Comparison of ENCODE assay signal across 8 cellular contexts in genomic region chr2:102187191-102188150, GRCh38. TPM values are rescaled to one million over a fixed set of nuclear protein-coding genes. Genes with fewer than 3 reads are reported as not detected.
DNase-seq lines count a peak whose midpoint lies in the region; ATAC-seq and TF ChIP-seq lines count a peak whose summit lies in the region.

No MANE protein-coding gene starts in this region.

- H3K27ac Mint-ChIP-seq in T-helper 2 cell treated with Interferon-gamma antibody and Interleukin-4, amounts not matched to agents 5 μg/mL and 100 μg/mL, for 36 hours: no peak overlapping the region

- DNase-seq in AG20443 (ENCODE audit: low spot score) (peak; percentile 84), breast epithelium (ENCODE audit: low spot score in 2 of 2) (peak in 1 of 2 donors; percentile 54), left colon (peak; percentile 36 to 57), ureter (ENCODE audit: low spot score) (no peak)
- no peak for DNase-seq in T-helper 2 cell treated with Interferon-gamma antibody and Interleukin-4, amounts not matched to agents 5 μg/mL and 100 μg/mL, for 36 hours (ENCODE audit: low spot score)
- peak in 2 of 3 donors; percentile 30 to 36 for DNase-seq in stimulated activated CD4-positive, alpha-beta T cell treated with anti-CD3 and anti-CD28 coated beads, Interleukin-12 subunit alpha, Interleukin-12 subunit beta, amount 100 ng/mL, for 48 hours (ENCODE audit: low read depth in 2 of 3, low spot score in 1 of 3)

- peaks cover 31% of the 10 kb centered on the region for H3K27me3 Mint-ChIP-seq in T-helper 2 cell treated with Interferon-gamma antibody and Interleukin-4, amounts not matched to agents 5 μg/mL and 100 μg/mL, for 36 hours (ENCODE audit: low read depth)

- TF ChIP-seq CTCF in breast epithelium (IDR thresholded peaks at IDR 0.05): peak in 2 of 3 donors; percentile 27 to 37

- H3K4me1 Mint-ChIP-seq in T-helper 2 cell treated with Interferon-gamma antibody and Interleukin-4, amounts not matched to agents 5 μg/mL and 100 μg/mL, for 36 hours (ENCODE audit: low read depth): peaks cover 8% of the 10 kb centered on the region

- no peaks in the 10 kb centered on the region for H3K27me3 ChIP-seq in breast epithelium

- H3K36me3 Mint-ChIP-seq in T-helper 2 cell treated with Interferon-gamma antibody and Interleukin-4, amounts not matched to agents 5 μg/mL and 100 μg/mL, for 36 hours (ENCODE audit: low read depth): no peaks in the 10 kb centered on the region

- no peak for TF ChIP-seq POLR2A in breast epithelium (IDR thresholded peaks at IDR 0.05)

- ATAC-seq in left colon (peak; percentile 73), GM18868 (IDR thresholded peaks at IDR 0.05; ENCODE audit: unreplicated experiment) (no peak), HG03460 (IDR thresholded peaks at IDR 0.05; ENCODE audit: unreplicated experiment) (no peak)

- intact Hi-C loops in breast epithelium (cut with DNase I; ENCODE audit: low total_unique reads): no loop called here
- intact Hi-C loops in left colon (cut with DNase I, micrococcal nuclease): loop anchor here in 1 of 2 donors (5.0 kb wide), 1 partner anchor 55 kb away; no protein-coding TSS in a partner anchor

- H3K4me3 ChIP-seq in breast epithelium: peak overlapping the region; percentile 45 to 83 (median 63)

- peak overlapping the region; percentile 74 for H3K4me3 Mint-ChIP-seq in T-helper 2 cell treated with Interferon-gamma antibody and Interleukin-4, amounts not matched to agents 5 μg/mL and 100 μg/mL, for 36 hours

- no peaks in the 10 kb centered on the region for H3K9me3 ChIP-seq in breast epithelium

- H3K9me3 Mint-ChIP-seq in T-helper 2 cell treated with Interferon-gamma antibody and Interleukin-4, amounts not matched to agents 5 μg/mL and 100 μg/mL, for 36 hours: no peaks in the 10 kb centered on the region

- no peaks in the 10 kb centered on the region for H3K4me1 ChIP-seq in breast epithelium

- no peaks in the 10 kb centered on the region for H3K36me3 ChIP-seq in breast epithelium

- peak overlapping the region; percentile 83 to 89 for H3K27ac ChIP-seq in breast epithelium

RNA-seq across cellular contexts. Expression of gene IL1RL2, which starts 0.6 kb away (rescaled TPM):
- total RNA-seq in breast epithelium (1 to 10 TPM; 1.9 to 5.9 (median 2.3) TPM), left colon (1 to 10 TPM; 1.1 to 1.2 TPM), ureter (5.2 TPM)

RNA-seq across cellular contexts. Expression of gene IL1R1, which starts 44.9 kb away (rescaled TPM):
- total RNA-seq in breast epithelium: 100 to 1,000 TPM; 127 to 206 (median 136) TPM
- total RNA-seq in left colon: 10 to 100 TPM; 24.8 to 25.0 TPM
- 93.3 TPM for total RNA-seq in ureter

Comparison
In these comparisons a context has a peak if more than half of its experiments do, and no peak if none do; other contexts are left out.
1. DNase-seq: peak in AG20443 (single experiment), left colon (2 of 2) and stimulated activated CD4-positive, alpha-beta T cell treated with anti-CD3 and anti-CD28 coated beads, Interleukin-12 subunit alpha, Interleukin-12 subunit beta, amount 100 ng/mL, for 48 hours (2 of 3); none in T-helper 2 cell treated with Interferon-gamma antibody and Interleukin-4, amounts not matched to agents 5 μg/mL and 100 μg/mL, for 36 hours (single experiment) and ureter (single experiment).